9 cellular contexts compared by ENCODE assay signal in genomic region chr12:6461401-6462233, GRCh38. TPM values are rescaled to one million over a fixed set of nuclear protein-coding genes. Genes with fewer than 3 reads are reported as not detected.
DNase-seq lines count a peak whose midpoint lies in the region; ATAC-seq and TF ChIP-seq lines count a peak whose summit lies in the region.
"Had no signal": no experiment of that assay in that cellular context is flagged by ENCODE, and none has a peak within 500 bp of the region (broad histone marks: within the 10 kb centered on the region; RNA-seq: fewer than 3 reads in every experiment).

No MANE protein-coding gene starts in this region.

- TF ChIP-seq CTCF in GM13976 (IDR thresholded peaks at IDR 0.05; ENCODE audit: borderline replicate concordance, control extremely low read depth, extremely low read depth, insufficient read depth, missing control alignments) (no peak), lung (IDR thresholded peaks at IDR 0.05; ENCODE audit: control extremely low read depth, extremely low read depth) (no peak), uterus (IDR thresholded peaks at IDR 0.05) (no peak)

- no peaks in the 10 kb centered on the region for H3K9me3 ChIP-seq in lung (ENCODE audit: control insufficient read depth in 2 of 2, insufficient read depth in 1 of 2, low read length in 1 of 2)
- no peaks in the 10 kb centered on the region for H3K9me3 ChIP-seq in uterus

- peak; percentile 70 for ATAC-seq in HG02870 (IDR thresholded peaks at IDR 0.05; ENCODE audit: unreplicated experiment)
- ATAC-seq in lung (ENCODE audit: insufficient read depth, low FRiP score) = peak; percentile 30
- ATAC-seq in GM18858 (IDR thresholded peaks at IDR 0.05; ENCODE audit: unreplicated experiment) = no peak

- peaks cover 89% of the 10 kb centered on the region for H3K4me1 Mint-ChIP-seq in activated naive CD4-positive, alpha-beta T cell treated with anti-CD3 and anti-CD28 coated beads, Interleukin-2, amount 10 ng/mL, durations not matched to agents 7 days and 5 days
- H3K4me1 Mint-ChIP-seq in stimulated activated naive CD8-positive, alpha-beta T cell treated with anti-CD3 and anti-CD28 coated beads, Interleukin-15, Interleukin-2, amounts not matched to agents 100 ng/mL and 50 ng/mL, for 24 hours (ENCODE audit: low read depth) = peaks cover 95% of the 10 kb centered on the region

- CTCF ChIA-PET in activated naive CD4-positive, alpha-beta T cell treated with anti-CD3 and anti-CD28 coated beads, Interleukin-2, amount 10 ng/mL, durations not matched to agents 7 days and 5 days (lab: Charles Lee) = interaction anchor here (0.9 to 6.6 kb wide), 10 partner anchors 9 to 126 kb away, joined by 3 to 231 read pairs (median 6); partner anchors contain the start of genes CD27, TAPBPL and VAMP1

- peak overlapping the region; percentile 75 for H3K4me3 Mint-ChIP-seq in activated naive CD4-positive, alpha-beta T cell treated with anti-CD3 and anti-CD28 coated beads, Interleukin-2, amount 10 ng/mL, durations not matched to agents 7 days and 5 days
- H3K4me3 Mint-ChIP-seq in stimulated activated naive CD8-positive, alpha-beta T cell treated with anti-CD3 and anti-CD28 coated beads, Interleukin-15, Interleukin-2, amounts not matched to agents 100 ng/mL and 50 ng/mL, for 24 hours = peak overlapping the region; percentile 82

- H3K36me3 Mint-ChIP-seq in activated naive CD4-positive, alpha-beta T cell treated with anti-CD3 and anti-CD28 coated beads, Interleukin-2, amount 10 ng/mL, durations not matched to agents 7 days and 5 days = peaks cover 86% of the 10 kb centered on the region
- peaks cover 95% of the 10 kb centered on the region for H3K36me3 Mint-ChIP-seq in stimulated activated naive CD8-positive, alpha-beta T cell treated with anti-CD3 and anti-CD28 coated beads, Interleukin-15, Interleukin-2, amounts not matched to agents 100 ng/mL and 50 ng/mL, for 24 hours (ENCODE audit: low read depth)

- peak overlapping the region; percentile 100 for H3K27ac Mint-ChIP-seq in activated naive CD4-positive, alpha-beta T cell treated with anti-CD3 and anti-CD28 coated beads, Interleukin-2, amount 10 ng/mL, durations not matched to agents 7 days and 5 days
- H3K27ac Mint-ChIP-seq in stimulated activated naive CD8-positive, alpha-beta T cell treated with anti-CD3 and anti-CD28 coated beads, Interleukin-15, Interleukin-2, amounts not matched to agents 100 ng/mL and 50 ng/mL, for 24 hours = peak overlapping the region; percentile 97

- no peak for TF ChIP-seq POLR2A in uterus (IDR thresholded peaks at IDR 0.05)

- DNase-seq in GM13976 (ENCODE audit: low spot score) (peak; percentile 82), SK-MEL-5 (ENCODE audit: low read depth, low spot score) (peak; percentile 17), lung (ENCODE audit: low spot score) (peak; percentile 54), uterus (no peak)
- peak; percentile 92 for DNase-seq in activated naive CD4-positive, alpha-beta T cell treated with anti-CD3 and anti-CD28 coated beads, Interleukin-2, amount 10 ng/mL, durations not matched to agents 7 days and 5 days

- H3K27ac ChIP-seq in lung (ENCODE audit: low read depth in 1 of 2, low read length in 1 of 2) (peak overlapping the region; percentile 14 to 84), uterus (no peak overlapping the region)

- H3K36me3 ChIP-seq in lung (ENCODE audit: control insufficient read depth in 2 of 2, insufficient read depth in 2 of 2, low read length in 2 of 2) (peaks cover 4 to 58% of the 10 kb centered on the region in 2 donors), uterus (no peaks in the 10 kb centered on the region)

- WGBS in lung, 2 donors = 24 to 56% methylated on average over 15 of the region's 15 CpGs

- H3K4me3 ChIP-seq in lung (no peak overlapping the region), uterus (no peak overlapping the region)

- H3K4me1 ChIP-seq in lung (ENCODE audit: control insufficient read depth in 2 of 2, insufficient read depth in 2 of 2, low read length in 2 of 2) = peaks cover 0 to 5% of the 10 kb centered on the region in 2 donors
- H3K4me1 ChIP-seq in uterus = no peaks in the 10 kb centered on the region

- in situ Hi-C loops in GM13976 (cut with MboI; ENCODE audit: low sequenced_read_pairs, unreplicated experiment) (no loop called here), SK-MEL-5 (cut with HindIII; ENCODE audit: low pct_unique_long_range_greater_than_20kb, low sequenced_read_pairs) (no loop called here)

- no peaks in the 10 kb centered on the region for H3K27me3 Mint-ChIP-seq in activated naive CD4-positive, alpha-beta T cell treated with anti-CD3 and anti-CD28 coated beads, Interleukin-2, amount 10 ng/mL, durations not matched to agents 7 days and 5 days
- no peaks in the 10 kb centered on the region for H3K27me3 Mint-ChIP-seq in stimulated activated naive CD8-positive, alpha-beta T cell treated with anti-CD3 and anti-CD28 coated beads, Interleukin-15, Interleukin-2, amounts not matched to agents 100 ng/mL and 50 ng/mL, for 24 hours

- intact Hi-C loops in uterus (cut with DNase I; ENCODE audit: low total_unique reads) = loop anchor here (5.0 to 10.0 kb wide), 2 partner anchors 34 to 147 kb away; partner anchors contain the start of gene PLEKHG6

- H3K9me3 Mint-ChIP-seq in activated naive CD4-positive, alpha-beta T cell treated with anti-CD3 and anti-CD28 coated beads, Interleukin-2, amount 10 ng/mL, durations not matched to agents 7 days and 5 days = no peaks in the 10 kb centered on the region
- H3K9me3 Mint-ChIP-seq in stimulated activated naive CD8-positive, alpha-beta T cell treated with anti-CD3 and anti-CD28 coated beads, Interleukin-15, Interleukin-2, amounts not matched to agents 100 ng/mL and 50 ng/mL, for 24 hours = no peaks in the 10 kb centered on the region

- H3K27me3 ChIP-seq in lung (ENCODE audit: control insufficient read depth, insufficient read depth) (no peaks in the 10 kb centered on the region), uterus (no peaks in the 10 kb centered on the region)

RNA-seq across cellular contexts. Expression of gene VAMP1, which starts 8.9 kb away (rescaled TPM):
- total RNA-seq in SK-MEL-5 (2014; rRNA removed; shearing (Covaris generic)) = 0.59 and 2.7 TPM in 2 replicates
- 0.70 and 2.7 TPM in 2 replicates for polyA plus RNA-seq in SK-MEL-5 (2015; cell fraction: cytosol; rRNA removed)
- 85.1 and 91.7 TPM in 2 replicates for polyA plus RNA-seq in SK-MEL-5 (2015; cell fraction: nucleus; rRNA removed)
- total RNA-seq in lung (10 to 100 TPM in 1 of 2 donors, 1 to 10 TPM in 1; 7.5 to 14.1 TPM), uterus (10 to 100 TPM in 1 of 4 donors, 1 to 10 TPM in 3; 1.0 to 17.7 (median 6.8) TPM)
- 1 to 10 TPM; 4.7 to 5.1 TPM for polyA plus RNA-seq in lung

RNA-seq across cellular contexts. Expression of gene TAPBPL, which starts 9.8 kb away (rescaled TPM):
- 24.1 and 31.2 TPM in 2 replicates for total RNA-seq in SK-MEL-5 (2014; rRNA removed; shearing (Covaris generic))
- 36.7 and 42.6 TPM in 2 replicates for polyA plus RNA-seq in SK-MEL-5 (2015; cell fraction: cytosol; rRNA removed)
- 18.5 and 30.5 TPM in 2 replicates for polyA plus RNA-seq in SK-MEL-5 (2015; cell fraction: nucleus; rRNA removed)
- total RNA-seq in lung (10 to 100 TPM; 27.4 to 28.2 TPM), uterus (10 to 100 TPM in 3 of 4 donors, 1 to 10 TPM in 1; 10.0 to 25.7 (median 17.1) TPM)
- 10 to 100 TPM; 11.2 to 26.8 TPM for polyA plus RNA-seq in lung

RNA-seq across cellular contexts. Expression of gene CD27, which starts 16.9 kb away (rescaled TPM):
- not detected in 2 replicates for total RNA-seq in SK-MEL-5 (2014; rRNA removed; shearing (Covaris generic))
- polyA plus RNA-seq in SK-MEL-5 (2015; cell fraction: cytosol; rRNA removed) = not detected in 2 replicates
- not detected in 2 replicates for polyA plus RNA-seq in SK-MEL-5 (2015; cell fraction: nucleus; rRNA removed)
- total RNA-seq in lung (1 to 10 TPM; 1.9 to 2.0 TPM), uterus (1 to 10 TPM in 1 of 4 donors, under 1 TPM in 1, not detected in 2; 0.35 to 1.4 TPM)
- polyA plus RNA-seq in lung = 1 to 10 TPM; 1.5 to 3.1 TPM
- total RNA-seq: myocyte had no signal

RNA-seq across cellular contexts. Expression of gene MRPL51, which starts 31.4 kb away (rescaled TPM):
- 252 and 261 TPM in 2 replicates for total RNA-seq in SK-MEL-5 (2014; rRNA removed; shearing (Covaris generic))
- polyA plus RNA-seq in SK-MEL-5 (2015; cell fraction: cytosol; rRNA removed) = 92.9 and 155 TPM in 2 replicates
- polyA plus RNA-seq in SK-MEL-5 (2015; cell fraction: nucleus; rRNA removed) = 13.1 and 18.8 TPM in 2 replicates
- total RNA-seq in lung (100 to 1,000 TPM in 1 of 2 donors, 10 to 100 TPM in 1; 34.5 to 123 TPM), uterus (10 to 100 TPM; 14.1 to 83.7 (median 36.4) TPM)
- polyA plus RNA-seq in lung = 100 to 1,000 TPM in 1 of 2 donors, 10 to 100 TPM in 1; 80.4 to 103 TPM

RNA-seq across cellular contexts. Expression of gene NCAPD2, which starts 32.3 kb away (rescaled TPM):
- 53.5 and 56.4 TPM in 2 replicates for total RNA-seq in SK-MEL-5 (2014; rRNA removed; shearing (Covaris generic))
- polyA plus RNA-seq in SK-MEL-5 (2015; cell fraction: cytosol; rRNA removed) = 87.3 and 123 TPM in 2 replicates
- polyA plus RNA-seq in SK-MEL-5 (2015; cell fraction: nucleus; rRNA removed) = 75.3 and 84.0 TPM in 2 replicates
- total RNA-seq in lung (10 to 100 TPM; 19.8 to 30.7 TPM), uterus (100 to 1,000 TPM in 1 of 4 donors, 10 to 100 TPM in 2, 1 to 10 TPM in 1; 2.8 to 145 (median 19.3) TPM)
- polyA plus RNA-seq in lung = 10 to 100 TPM in 1 of 2 donors, 1 to 10 TPM in 1; 5.8 to 11.8 TPM

Comparison
In these comparisons a context has a peak if more than half of its experiments do, and no peak if none do; other contexts are left out.
1. DNase-seq: peak in GM13976 (single experiment), SK-MEL-5 (single experiment), activated naive CD4-positive, alpha-beta T cell treated with anti-CD3 and anti-CD28 coated beads, Interleukin-2, amount 10 ng/mL, durations not matched to agents 7 days and 5 days (single experiment) and lung (single experiment); none in uterus (0 of 2).
2. H3K27ac ChIP-seq: peak in lung (2 of 2); none in uterus (0 of 2).